In the genomic region with DNA sequence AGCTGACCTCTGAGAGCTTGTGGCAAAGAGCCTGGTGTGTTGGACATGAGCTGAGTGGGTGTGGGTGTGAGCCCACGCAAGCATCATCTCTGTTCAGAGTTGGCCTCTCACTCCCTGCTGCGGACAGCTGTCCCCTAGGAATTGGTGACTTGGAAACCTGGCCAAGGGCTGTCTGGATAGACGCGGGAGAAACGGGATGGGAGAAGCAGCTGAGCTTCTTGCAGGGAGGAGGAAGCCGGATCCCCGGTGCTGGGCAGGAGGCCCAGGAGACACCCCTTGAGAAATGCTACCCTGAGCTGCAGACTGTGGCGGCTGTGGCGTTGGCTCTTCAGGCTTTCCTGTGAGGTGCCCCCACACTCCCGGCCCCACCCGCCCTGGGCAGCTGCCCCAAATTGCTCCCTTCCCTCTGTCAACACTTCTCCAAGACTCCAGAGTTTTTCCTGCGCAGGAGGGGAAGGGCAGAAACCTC, we compare ENCODE assay signal across 2 cellular contexts.
TF ChIP-seq lines count a peak whose summit lies in the region.

No MANE protein-coding gene starts in this region.

TF ChIP-seq in liver, 16 proteins besides CTCF, POLR2A, EP300 and RAD21:
- TF ChIP-seq, protein P1, sequence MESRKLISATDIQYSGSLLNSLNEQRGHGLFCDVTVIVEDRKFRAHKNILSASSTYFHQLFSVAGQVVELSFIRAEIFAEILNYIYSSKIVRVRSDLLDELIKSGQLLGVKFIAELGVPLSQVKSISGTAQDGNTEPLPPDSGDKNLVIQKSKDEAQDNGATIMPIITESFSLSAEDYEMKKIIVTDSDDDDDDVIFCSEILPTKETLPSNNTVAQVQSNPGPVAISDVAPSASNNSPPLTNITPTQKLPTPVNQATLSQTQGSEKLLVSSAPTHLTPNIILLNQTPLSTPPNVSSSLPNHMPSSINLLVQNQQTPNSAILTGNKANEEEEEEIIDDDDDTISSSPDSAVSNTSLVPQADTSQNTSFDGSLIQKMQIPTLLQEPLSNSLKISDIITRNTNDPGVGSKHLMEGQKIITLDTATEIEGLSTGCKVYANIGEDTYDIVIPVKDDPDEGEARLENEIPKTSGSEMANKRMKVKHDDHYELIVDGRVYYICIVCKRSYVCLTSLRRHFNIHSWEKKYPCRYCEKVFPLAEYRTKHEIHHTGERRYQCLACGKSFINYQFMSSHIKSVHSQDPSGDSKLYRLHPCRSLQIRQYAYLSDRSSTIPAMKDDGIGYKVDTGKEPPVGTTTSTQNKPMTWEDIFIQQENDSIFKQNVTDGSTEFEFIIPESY (IDR thresholded peaks at IDR 0.05) = no peak

TF ChIP-seq in HepG2, 621 proteins besides CTCF, POLR2A, EP300 and RAD21 (continued from another document):
- no peak for TF ChIP-seq ZBTB43 (CRISPR knock-in tag; conservative IDR thresholded peaks at IDR 0.05)
- no peak for TF ChIP-seq HOXA7 (CRISPR knock-in tag; IDR thresholded peaks at IDR 0.05)
- TF ChIP-seq ZNF704 (CRISPR knock-in tag; IDR thresholded peaks at IDR 0.05; ENCODE audit: borderline replicate concordance) = no peak
- TF ChIP-seq MED8 (CRISPR knock-in tag; IDR thresholded peaks at IDR 0.05; ENCODE audit: insufficient replicate concordance) = no peak
- TF ChIP-seq, protein P1 (CRISPR knock-in tag; IDR thresholded peaks at IDR 0.05) = no peak
